26 cellular contexts compared by ENCODE assay signal in genomic region chr19:44973982-44974735, GRCh38. TPM values are rescaled to one million over a fixed set of nuclear protein-coding genes. Genes with fewer than 3 reads are reported as not detected.
A peak's percentile ranks its signal among the peaks of the same experiment; 100 is the strongest.
DNase-seq lines count a peak whose midpoint lies in the region; ATAC-seq, FAIRE-seq and TF ChIP-seq lines count a peak whose summit lies in the region.
"Had no signal": no experiment of that assay in that cellular context is flagged by ENCODE, and none has a peak within 500 bp of the region (broad histone marks: within the 10 kb centered on the region; RNA-seq: fewer than 3 reads in every experiment).

No MANE protein-coding gene starts in this region.

- TF ChIP-seq CTCF in cardiac muscle cell (IDR thresholded peaks at IDR 0.05; ENCODE audit: low read depth, low read length): no peak
- no peak for TF ChIP-seq CTCF in bronchial epithelial cell (IDR thresholded peaks at IDR 0.05; ENCODE audit: insufficient read depth, low read length, severe bottlenecking)
- TF ChIP-seq CTCF in HepG2 (CRISPR knock-in tag; IDR thresholded peaks at IDR 0.05): no peak
- TF ChIP-seq CTCF in vagina (IDR thresholded peaks at IDR 0.05): no peak
- no peak for TF ChIP-seq CTCF in GM10266 (IDR thresholded peaks at IDR 0.05; ENCODE audit: control insufficient read depth, insufficient read depth, low read depth, missing control alignments)

- no peaks in the 10 kb centered on the region for H3K9me3 ChIP-seq in cardiac muscle cell (ENCODE audit: low read depth)
- H3K9me3 ChIP-seq in HepG2 (ENCODE audit: low read length): no peaks in the 10 kb centered on the region
- no peaks in the 10 kb centered on the region for H3K9me3 ChIP-seq in vagina
- H3K9me3 ChIP-seq: BE2C had no signal

- no peaks in the 10 kb centered on the region for H3K9me3 Mint-ChIP-seq in stimulated activated naive B cell treated with anti-CD40 and anti-IgM and Interleukin-4, amounts not matched to agents 10 μg/mL and 1 μg/mL and 100 μg/mL, for 72 hours
- H3K9me3 Mint-ChIP-seq: CD4-positive, CD25-positive, alpha-beta regulatory T cell; CD8-positive, alpha-beta memory T cell; IgD-negative memory B cell had no signal

- H3K36me3 ChIP-seq in cardiac muscle cell (peaks cover 43% of the 10 kb centered on the region), bronchial epithelial cell (ENCODE audit: control insufficient read depth, insufficient read depth, low read length) (peaks cover 27% of the 10 kb centered on the region), HepG2 (replicated peaks in 1 of 2; ENCODE audit: control insufficient read depth in 1 of 2, insufficient read depth in 2 of 2, low read length in 2 of 2) (peaks cover 37 to 61% of the 10 kb centered on the region in 2 experiments), vagina (peaks cover 0 to 54% of the 10 kb centered on the region in 2 donors)

- intact Hi-C loops in left ventricle myocardium superior (cut with micrococcal nuclease): no loop called here
- intact Hi-C loops in HepG2 (cut with micrococcal nuclease; ENCODE audit: unreplicated experiment): no loop called here
- intact Hi-C loops in vagina (cut with DNase I): no loop called here

- 96% methylated on average over 20 of the region's 21 CpGs for WGBS in HepG2 (ENCODE audit: low lambda C conversion rate)

- no peak overlapping the region for H3K9ac ChIP-seq in HepG2 (ENCODE audit: insufficient read depth, low read depth, low read length)

- H3K4me3 ChIP-seq in cardiac muscle cell: no peak overlapping the region
- no peak overlapping the region for H3K4me3 ChIP-seq in bronchial epithelial cell (ENCODE audit: low read depth, low read length)
- H3K4me3 ChIP-seq in HepG2 (replicated peaks in 1 of 3; ENCODE audit: insufficient read depth in 1 of 3, low read depth in 2 of 3, low read length in 3 of 3): no peak overlapping the region
- H3K4me3 ChIP-seq in vagina: no peak overlapping the region

- H3K79me2 ChIP-seq in HepG2 (ENCODE audit: insufficient read depth, low read length): no peaks in the 10 kb centered on the region

- H3K27ac ChIP-seq in cardiac muscle cell (peak overlapping the region; percentile 39), HepG2 (ENCODE audit: extremely low read length, insufficient read depth, low read length) (peak overlapping the region; percentile 44), vagina (no peak overlapping the region)

- POLR2A ChIA-PET in HepG2 (lab: Yijun Ruan, JAX): interaction anchor here (1.2 kb wide), 1 partner anchor 68 kb away, joined by 3 read pairs; the partner anchor contains the start of gene APOE

- H3K4me3 Mint-ChIP-seq in stimulated activated naive B cell treated with anti-CD40 and anti-IgM and Interleukin-4, amounts not matched to agents 10 μg/mL and 1 μg/mL and 100 μg/mL, for 72 hours: no peak overlapping the region
- H3K4me3 Mint-ChIP-seq: CD4-positive, CD25-positive, alpha-beta regulatory T cell; IgD-negative memory B cell had no signal

- peak overlapping the region; percentile 57 for H3K27ac Mint-ChIP-seq in stimulated activated naive B cell treated with anti-CD40 and anti-IgM and Interleukin-4, amounts not matched to agents 10 μg/mL and 1 μg/mL and 100 μg/mL, for 72 hours
- H3K27ac Mint-ChIP-seq: CD4-positive, CD25-positive, alpha-beta regulatory T cell; CD8-positive, alpha-beta memory T cell had no signal

- in situ Hi-C loops in HepG2 (cut with HindIII; ENCODE audit: extremely low pct_ligation_motif_present, low pct_unique_long_range_greater_than_20kb): no loop called here

- H3K4me1 ChIP-seq in cardiac muscle cell (ENCODE audit: low read depth) (no peaks in the 10 kb centered on the region), HepG2 (ENCODE audit: insufficient read depth, low read length) (peaks cover 18% of the 10 kb centered on the region), vagina (no peaks in the 10 kb centered on the region)
- H3K4me1 ChIP-seq: BE2C had no signal

- TF ChIP-seq POLR2A in HepG2 (IDR thresholded peaks at IDR 0.05; ENCODE audit: insufficient read depth in 1 of 2, low read depth in 2 of 2, low read length in 2 of 2): no peak
- TF ChIP-seq POLR2A in vagina (IDR thresholded peaks at IDR 0.05): no peak

- no peaks in the 10 kb centered on the region for H3K27me3 Mint-ChIP-seq in stimulated activated naive B cell treated with anti-CD40 and anti-IgM and Interleukin-4, amounts not matched to agents 10 μg/mL and 1 μg/mL and 100 μg/mL, for 72 hours
- H3K27me3 Mint-ChIP-seq: CD4-positive, CD25-positive, alpha-beta regulatory T cell; CD8-positive, alpha-beta memory T cell; IgD-negative memory B cell had no signal

- DNase-seq in cardiac muscle cell (ENCODE audit: low read depth in 1 of 2, low spot score in 1 of 2): no peak
- DNase-seq in left ventricle myocardium superior: no peak
- DNase-seq in bronchial epithelial cell (ENCODE audit: low read depth): no peak
- no peak for DNase-seq in HepG2 (ENCODE audit: low spot score)
- no peak for DNase-seq in stimulated activated naive B cell treated with anti-CD40 and anti-IgM and Interleukin-4, amounts not matched to agents 10 μg/mL and 1 μg/mL and 100 μg/mL, for 72 hours
- no peak for DNase-seq in vagina (ENCODE audit: extremely low spot score in 2 of 2)
- no peak for DNase-seq in GM10266 (ENCODE audit: extremely low spot score)
- DNase-seq: ACHN; BE2C; C1 segment of cervical spinal cord; CD4-positive, CD25-positive, alpha-beta regulatory T cell; CD8-positive, alpha-beta memory T cell; COR-L47; DMS 273 treated with DMSO at 0.1 percent for 48 hours; DMS53; DND-41; EL; GOT3; H7 had no signal

- no peaks in the 10 kb centered on the region for H3K27me3 ChIP-seq in cardiac muscle cell
- H3K27me3 ChIP-seq in bronchial epithelial cell (ENCODE audit: control insufficient read depth, insufficient read depth, low read length): no peaks in the 10 kb centered on the region
- no peaks in the 10 kb centered on the region for H3K27me3 ChIP-seq in HepG2 (ENCODE audit: control insufficient read depth in 1 of 2, insufficient read depth in 2 of 2, low read length in 2 of 2)
- no peaks in the 10 kb centered on the region for H3K27me3 ChIP-seq in vagina
- H3K27me3 ChIP-seq: BE2C had no signal

- H3K4me1 Mint-ChIP-seq in stimulated activated naive B cell treated with anti-CD40 and anti-IgM and Interleukin-4, amounts not matched to agents 10 μg/mL and 1 μg/mL and 100 μg/mL, for 72 hours: peaks cover 4 to 12% of the 10 kb centered on the region in 2 donors
- H3K4me1 Mint-ChIP-seq: CD4-positive, CD25-positive, alpha-beta regulatory T cell had no signal

- TF ChIP-seq EP300 in HepG2 (IDR thresholded peaks at IDR 0.05; ENCODE audit: low read depth in 2 of 2, low read length in 2 of 2) (no peak), HepG2 (CRISPR knock-in tag; IDR thresholded peaks at IDR 0.05; ENCODE audit: borderline replicate concordance) (no peak)

- peak; percentile 50 for FAIRE-seq in bronchial epithelial cell (lab: Jason Lieb, UNC)
- no peak for FAIRE-seq in HepG2 (lab: Jason Lieb, UNC)
- FAIRE-seq: A204.1, GM12891, HTR-8/SVneo had no signal

- no TSS peak for BruUV-seq in HepG2 (replicated peaks; lab: Mats Ljungman, UMichigan)

- H4K20me1 ChIP-seq in HepG2 (ENCODE audit: insufficient read depth, low read length): no peaks in the 10 kb centered on the region

- CTCF ChIA-PET in HepG2 (lab: Yijun Ruan, JAX; ENCODE audit: low intra/inter-chr PET ratio, low total read pairs): no interaction called here

- H3K4me2 ChIP-seq in HepG2 (ENCODE audit: low read depth, low read length): no peak overlapping the region

- peaks cover 27 to 40% of the 10 kb centered on the region in 2 donors for H3K36me3 Mint-ChIP-seq in stimulated activated naive B cell treated with anti-CD40 and anti-IgM and Interleukin-4, amounts not matched to agents 10 μg/mL and 1 μg/mL and 100 μg/mL, for 72 hours

- no peak for TF ChIP-seq RAD21 in HepG2 (CRISPR knock-in tag; IDR thresholded peaks at IDR 0.05)

- ATAC-seq in left ventricle myocardium superior: no peak
- ATAC-seq in HepG2: peak; percentile 45
- ATAC-seq in stimulated activated naive B cell treated with anti-CD40 and anti-IgM and Interleukin-4, amounts not matched to agents 10 μg/mL and 1 μg/mL and 100 μg/mL, for 72 hours (replicated peaks): no peak
- no peak for ATAC-seq in GM21786 (IDR thresholded peaks at IDR 0.05; ENCODE audit: unreplicated experiment)
- ATAC-seq: HCT116 had no signal

- H2AFZ ChIP-seq in HepG2 (ENCODE audit: low read length): no peak overlapping the region

RNA-seq across cellular contexts. Expression of gene CLPTM1, which starts 19.0 kb away (rescaled TPM):
- total RNA-seq in cardiac muscle cell (59.6 and 76.4 TPM in 2 replicates), left ventricle myocardium superior (97.6 TPM), bronchial epithelial cell (17.9 and 24.2 TPM in 2 replicates), HepG2 (2016; rRNA removed; fragmentation: Illumina TruSeq; extraction: Trizol) (15.3 and 34.9 TPM in 2 replicates), vagina (130 TPM)
- polyA plus RNA-seq in cardiac muscle cell (48.2 and 71.4 TPM in 2 replicates), HepG2 (2011; rRNA removed) (42.8 and 56.1 TPM in 2 replicates)
- 27.3 and 28.2 TPM in 2 replicates for total RNA-seq in HepG2 (2016; cell fraction: cytosol; rRNA removed; fragmentation: Illumina TruSeq; extraction: Trizol; ENCODE audit: low read depth)
- total RNA-seq in HepG2 (2016; cell fraction: insoluble cytoplasmic fraction; rRNA removed; fragmentation: Illumina TruSeq; extraction: Trizol): 11.3 and 34.3 TPM in 2 replicates
- 34.7 and 36.6 TPM in 2 replicates for total RNA-seq in HepG2 (2016; cell fraction: membrane; rRNA removed; fragmentation: Illumina TruSeq; extraction: Trizol)
- total RNA-seq in HepG2 (2016; cell fraction: nucleus; rRNA removed; fragmentation: Illumina TruSeq; extraction: Trizol): 39.5 and 48.5 TPM in 2 replicates
- polyA plus RNA-seq in HepG2 (2011; cell fraction: cytosol; rRNA removed): 38.9 and 40.3 TPM in 2 replicates
- polyA plus RNA-seq in HepG2 (2011; cell fraction: nucleus; rRNA removed): 117 and 132 TPM in 2 replicates
- polyA plus RNA-seq in HepG2 (2012): 32.5 and 40.5 TPM in 2 replicates
- 33.5 and 37.0 TPM in 2 replicates for polyA plus RNA-seq in HepG2 (2016; cell fraction: cytosol; fragmentation: Illumina TruSeq; extraction: Trizol; ENCODE audit: low read depth)
- polyA plus RNA-seq in HepG2 (2016; cell fraction: insoluble cytoplasmic fraction; fragmentation: Illumina TruSeq; extraction: Trizol; ENCODE audit: low read depth): 22.9 and 28.7 TPM in 2 replicates
- 44.9 and 55.2 TPM in 2 replicates for polyA plus RNA-seq in HepG2 (2016; cell fraction: membrane; fragmentation: Illumina TruSeq; extraction: Trizol; ENCODE audit: low read depth)
- 136 and 144 TPM in 2 replicates for polyA plus RNA-seq in HepG2 (2016; cell fraction: nucleus; fragmentation: Illumina TruSeq; extraction: Trizol; ENCODE audit: insufficient read depth, low read depth)
- polyA minus RNA-seq in HepG2 (2011; rRNA and poly(A)+ RNA removed; ENCODE audit: low replicate concordance): 77.0 and 78.9 TPM in 2 replicates
- polyA minus RNA-seq in HepG2 (2011; cell fraction: cytosol; rRNA and poly(A)+ RNA removed): 27.3 and 31.6 TPM in 2 replicates
- polyA minus RNA-seq in HepG2 (2011; cell fraction: nucleus; rRNA and poly(A)+ RNA removed): 27.8 and 32.1 TPM in 2 replicates

RNA-seq across cellular contexts. Expression of gene RELB, which starts 27.1 kb away (rescaled TPM):
- total RNA-seq in cardiac muscle cell (3.1 TPM in 2 replicates), left ventricle myocardium superior (3.5 TPM), bronchial epithelial cell (2.1 and 3.7 TPM in 2 replicates), HepG2 (2016; rRNA removed; fragmentation: Illumina TruSeq; extraction: Trizol) (2.8 and 3.5 TPM in 2 replicates), vagina (2.9 TPM)
- polyA plus RNA-seq in cardiac muscle cell (1.3 and 2.3 TPM in 2 replicates), HepG2 (2011; rRNA removed) (1.9 and 4.2 TPM in 2 replicates)
- total RNA-seq in HepG2 (2016; cell fraction: cytosol; rRNA removed; fragmentation: Illumina TruSeq; extraction: Trizol; ENCODE audit: low read depth): 3.4 and 3.5 TPM in 2 replicates
- total RNA-seq in HepG2 (2016; cell fraction: insoluble cytoplasmic fraction; rRNA removed; fragmentation: Illumina TruSeq; extraction: Trizol): 2.1 and 3.6 TPM in 2 replicates
- total RNA-seq in HepG2 (2016; cell fraction: membrane; rRNA removed; fragmentation: Illumina TruSeq; extraction: Trizol): 3.6 and 5.1 TPM in 2 replicates
- total RNA-seq in HepG2 (2016; cell fraction: nucleus; rRNA removed; fragmentation: Illumina TruSeq; extraction: Trizol): 2.2 and 2.8 TPM in 2 replicates
- polyA plus RNA-seq in HepG2 (2011; cell fraction: cytosol; rRNA removed): 3.2 and 3.4 TPM in 2 replicates
- polyA plus RNA-seq in HepG2 (2011; cell fraction: nucleus; rRNA removed): 4.8 and 4.9 TPM in 2 replicates
- polyA plus RNA-seq in HepG2 (2012): 2.1 and 2.5 TPM in 2 replicates
- 3.3 and 3.8 TPM in 2 replicates for polyA plus RNA-seq in HepG2 (2016; cell fraction: cytosol; fragmentation: Illumina TruSeq; extraction: Trizol; ENCODE audit: low read depth)
- 4.2 TPM in 2 replicates for polyA plus RNA-seq in HepG2 (2016; cell fraction: insoluble cytoplasmic fraction; fragmentation: Illumina TruSeq; extraction: Trizol; ENCODE audit: low read depth)
- polyA plus RNA-seq in HepG2 (2016; cell fraction: membrane; fragmentation: Illumina TruSeq; extraction: Trizol; ENCODE audit: low read depth): 3.7 and 4.3 TPM in 2 replicates
- 4.4 and 6.2 TPM in 2 replicates for polyA plus RNA-seq in HepG2 (2016; cell fraction: nucleus; fragmentation: Illumina TruSeq; extraction: Trizol; ENCODE audit: insufficient read depth, low read depth)
- polyA minus RNA-seq in HepG2 (2011; rRNA and poly(A)+ RNA removed; ENCODE audit: low replicate concordance): 2.7 and 6.0 TPM in 2 replicates
- polyA minus RNA-seq in HepG2 (2011; cell fraction: cytosol; rRNA and poly(A)+ RNA removed): 3.1 and 5.8 TPM in 2 replicates
- 2.1 and 2.2 TPM in 2 replicates for polyA minus RNA-seq in HepG2 (2011; cell fraction: nucleus; rRNA and poly(A)+ RNA removed)

RNA-seq across cellular contexts. Expression of gene APOC2, which starts 28.3 kb away (rescaled TPM):
- total RNA-seq in cardiac muscle cell (not detected in 2 replicates), left ventricle myocardium superior (not detected), bronchial epithelial cell (not detected in 2 replicates), HepG2 (2016; rRNA removed; fragmentation: Illumina TruSeq; extraction: Trizol) (276 and 407 TPM in 2 replicates), vagina (not detected)
- polyA plus RNA-seq in cardiac muscle cell (0.98 TPM in 1 of 2 replicates, not detected in the other), HepG2 (2011; rRNA removed) (1,401 and 1,802 TPM in 2 replicates)
- total RNA-seq in HepG2 (2016; cell fraction: cytosol; rRNA removed; fragmentation: Illumina TruSeq; extraction: Trizol; ENCODE audit: low read depth): 212 and 282 TPM in 2 replicates
- total RNA-seq in HepG2 (2016; cell fraction: insoluble cytoplasmic fraction; rRNA removed; fragmentation: Illumina TruSeq; extraction: Trizol): 251 and 383 TPM in 2 replicates
- 259 and 332 TPM in 2 replicates for total RNA-seq in HepG2 (2016; cell fraction: membrane; rRNA removed; fragmentation: Illumina TruSeq; extraction: Trizol)
- total RNA-seq in HepG2 (2016; cell fraction: nucleus; rRNA removed; fragmentation: Illumina TruSeq; extraction: Trizol): 222 and 283 TPM in 2 replicates
- 1,265 and 1,297 TPM in 2 replicates for polyA plus RNA-seq in HepG2 (2011; cell fraction: cytosol; rRNA removed)
- 293 and 474 TPM in 2 replicates for polyA plus RNA-seq in HepG2 (2011; cell fraction: nucleus; rRNA removed)
- polyA plus RNA-seq in HepG2 (2012): 632 and 749 TPM in 2 replicates
- 426 and 489 TPM in 2 replicates for polyA plus RNA-seq in HepG2 (2016; cell fraction: cytosol; fragmentation: Illumina TruSeq; extraction: Trizol; ENCODE audit: low read depth)
- polyA plus RNA-seq in HepG2 (2016; cell fraction: insoluble cytoplasmic fraction; fragmentation: Illumina TruSeq; extraction: Trizol; ENCODE audit: low read depth): 402 and 416 TPM in 2 replicates
- 440 and 475 TPM in 2 replicates for polyA plus RNA-seq in HepG2 (2016; cell fraction: membrane; fragmentation: Illumina TruSeq; extraction: Trizol; ENCODE audit: low read depth)
- polyA plus RNA-seq in HepG2 (2016; cell fraction: nucleus; fragmentation: Illumina TruSeq; extraction: Trizol; ENCODE audit: insufficient read depth, low read depth): 666 and 708 TPM in 2 replicates
- 342 TPM in 1 of 2 replicates, not detected in the other for polyA minus RNA-seq in HepG2 (2011; rRNA and poly(A)+ RNA removed; ENCODE audit: low replicate concordance)
- 188 and 260 TPM in 2 replicates for polyA minus RNA-seq in HepG2 (2011; cell fraction: cytosol; rRNA and poly(A)+ RNA removed)
- 75.2 and 130 TPM in 2 replicates for polyA minus RNA-seq in HepG2 (2011; cell fraction: nucleus; rRNA and poly(A)+ RNA removed)
- total RNA-seq: CD4-positive, CD25-positive, alpha-beta regulatory T cell; CD8-positive, alpha-beta memory T cell; G401; H7 had no signal
- polyA plus RNA-seq: CD4-positive, CD25-positive, alpha-beta regulatory T cell; CD8-positive, alpha-beta memory T cell; IgD-negative memory B cell had no signal

RNA-seq across cellular contexts. Expression of gene APOC4, which starts 32.1 kb away (rescaled TPM):
- total RNA-seq in cardiac muscle cell (not detected in 2 replicates), left ventricle myocardium superior (not detected), bronchial epithelial cell (not detected in 2 replicates), HepG2 (2016; rRNA removed; fragmentation: Illumina TruSeq; extraction: Trizol) (0.46 TPM in 1 of 2 replicates, not detected in the other), vagina (not detected)
- polyA plus RNA-seq in cardiac muscle cell (not detected in 2 replicates), HepG2 (2011; rRNA removed) (not detected in 2 replicates)
- total RNA-seq in HepG2 (2016; cell fraction: cytosol; rRNA removed; fragmentation: Illumina TruSeq; extraction: Trizol; ENCODE audit: low read depth): 0.79 TPM in 1 of 2 replicates, not detected in the other
- 1.1 TPM in 1 of 2 replicates, not detected in the other for total RNA-seq in HepG2 (2016; cell fraction: insoluble cytoplasmic fraction; rRNA removed; fragmentation: Illumina TruSeq; extraction: Trizol)
- 0.49 and 0.72 TPM in 2 replicates for total RNA-seq in HepG2 (2016; cell fraction: membrane; rRNA removed; fragmentation: Illumina TruSeq; extraction: Trizol)
- total RNA-seq in HepG2 (2016; cell fraction: nucleus; rRNA removed; fragmentation: Illumina TruSeq; extraction: Trizol): not detected in 2 replicates
- polyA plus RNA-seq in HepG2 (2011; cell fraction: cytosol; rRNA removed): not detected in 2 replicates
- not detected in 2 replicates for polyA plus RNA-seq in HepG2 (2011; cell fraction: nucleus; rRNA removed)
- not detected in 2 replicates for polyA plus RNA-seq in HepG2 (2012)
- 0.45 and 0.79 TPM in 2 replicates for polyA plus RNA-seq in HepG2 (2016; cell fraction: cytosol; fragmentation: Illumina TruSeq; extraction: Trizol; ENCODE audit: low read depth)
- polyA plus RNA-seq in HepG2 (2016; cell fraction: insoluble cytoplasmic fraction; fragmentation: Illumina TruSeq; extraction: Trizol; ENCODE audit: low read depth): not detected in 2 replicates
- 0.41 TPM in 1 of 2 replicates, not detected in the other for polyA plus RNA-seq in HepG2 (2016; cell fraction: membrane; fragmentation: Illumina TruSeq; extraction: Trizol; ENCODE audit: low read depth)
- not detected in 2 replicates for polyA plus RNA-seq in HepG2 (2016; cell fraction: nucleus; fragmentation: Illumina TruSeq; extraction: Trizol; ENCODE audit: insufficient read depth, low read depth)
- not detected in 2 replicates for polyA minus RNA-seq in HepG2 (2011; rRNA and poly(A)+ RNA removed; ENCODE audit: low replicate concordance)
- polyA minus RNA-seq in HepG2 (2011; cell fraction: cytosol; rRNA and poly(A)+ RNA removed): not detected in 2 replicates
- polyA minus RNA-seq in HepG2 (2011; cell fraction: nucleus; rRNA and poly(A)+ RNA removed): not detected in 2 replicates
- total RNA-seq: CD4-positive, CD25-positive, alpha-beta regulatory T cell; CD8-positive, alpha-beta memory T cell; G401; H7 had no signal
- polyA plus RNA-seq: CD4-positive, CD25-positive, alpha-beta regulatory T cell; CD8-positive, alpha-beta memory T cell; IgD-negative memory B cell had no signal

RNA-seq across cellular contexts. Expression of gene APOC1, which starts 59.8 kb away (rescaled TPM):
- total RNA-seq in cardiac muscle cell: 13.0 and 27.1 TPM in 2 replicates
- polyA plus RNA-seq in cardiac muscle cell: 20.1 and 22.7 TPM in 2 replicates
- 1.7 TPM for total RNA-seq in left ventricle myocardium superior
- total RNA-seq in bronchial epithelial cell: 0.26 and 0.79 TPM in 2 replicates
- 417 and 600 TPM in 2 replicates for total RNA-seq in HepG2 (2016; rRNA removed; fragmentation: Illumina TruSeq; extraction: Trizol)
- 534 and 640 TPM in 2 replicates for total RNA-seq in HepG2 (2016; cell fraction: cytosol; rRNA removed; fragmentation: Illumina TruSeq; extraction: Trizol; ENCODE audit: low read depth)
- 415 and 575 TPM in 2 replicates for total RNA-seq in HepG2 (2016; cell fraction: insoluble cytoplasmic fraction; rRNA removed; fragmentation: Illumina TruSeq; extraction: Trizol)
- total RNA-seq in HepG2 (2016; cell fraction: membrane; rRNA removed; fragmentation: Illumina TruSeq; extraction: Trizol): 550 and 704 TPM in 2 replicates
- 303 and 371 TPM in 2 replicates for total RNA-seq in HepG2 (2016; cell fraction: nucleus; rRNA removed; fragmentation: Illumina TruSeq; extraction: Trizol)
- polyA plus RNA-seq in HepG2 (2011; rRNA removed): 1,235 and 1,480 TPM in 2 replicates
- 789 and 856 TPM in 2 replicates for polyA plus RNA-seq in HepG2 (2011; cell fraction: cytosol; rRNA removed)
- 221 and 239 TPM in 2 replicates for polyA plus RNA-seq in HepG2 (2011; cell fraction: nucleus; rRNA removed)
- 609 and 1,000 TPM in 2 replicates for polyA plus RNA-seq in HepG2 (2012)
- 629 and 790 TPM in 2 replicates for polyA plus RNA-seq in HepG2 (2016; cell fraction: cytosol; fragmentation: Illumina TruSeq; extraction: Trizol; ENCODE audit: low read depth)
- polyA plus RNA-seq in HepG2 (2016; cell fraction: insoluble cytoplasmic fraction; fragmentation: Illumina TruSeq; extraction: Trizol; ENCODE audit: low read depth): 381 and 408 TPM in 2 replicates
- polyA plus RNA-seq in HepG2 (2016; cell fraction: membrane; fragmentation: Illumina TruSeq; extraction: Trizol; ENCODE audit: low read depth): 501 and 616 TPM in 2 replicates
- polyA plus RNA-seq in HepG2 (2016; cell fraction: nucleus; fragmentation: Illumina TruSeq; extraction: Trizol; ENCODE audit: insufficient read depth, low read depth): 540 and 648 TPM in 2 replicates
- polyA minus RNA-seq in HepG2 (2011; rRNA and poly(A)+ RNA removed; ENCODE audit: low replicate concordance): 364 TPM in 1 of 2 replicates, not detected in the other
- polyA minus RNA-seq in HepG2 (2011; cell fraction: cytosol; rRNA and poly(A)+ RNA removed): 191 and 220 TPM in 2 replicates
- 50.5 and 79.1 TPM in 2 replicates for polyA minus RNA-seq in HepG2 (2011; cell fraction: nucleus; rRNA and poly(A)+ RNA removed)
- total RNA-seq in vagina: 14.5 TPM
- total RNA-seq: CD4-positive, CD25-positive, alpha-beta regulatory T cell had no signal
- polyA plus RNA-seq: CD4-positive, CD25-positive, alpha-beta regulatory T cell; CD8-positive, alpha-beta memory T cell; IgD-negative memory B cell had no signal

Comparison
In these comparisons a context has a peak if more than half of its experiments do, and no peak if none do; other contexts are left out.
1. RNA of gene APOC2, which starts 28.3 kb away (total RNA-seq): 212 to 407 TPM in HepG2; not detected in vagina (single experiment), not detected in cardiac muscle cell, not detected in left ventricle myocardium superior (single experiment) and not detected in bronchial epithelial cell; every median in the first group is over 10 times any median in the second.